In genomic region chr17:29181226-29181625, GRCh38 we compare ENCODE assay signal across 12 cellular contexts. TPM values are rescaled to one million over a fixed set of nuclear protein-coding genes. Genes with fewer than 3 reads are reported as not detected.
DNase-seq lines count a peak whose midpoint lies in the region; ATAC-seq and TF ChIP-seq lines count a peak whose summit lies in the region.
"Had no signal": no experiment of that assay in that cellular context is flagged by ENCODE, and none has a peak within 500 bp of the region (broad histone marks: within the 10 kb centered on the region; RNA-seq: fewer than 3 reads in every experiment).

No MANE protein-coding gene starts in this region.

- peaks cover 32% of the 10 kb centered on the region for H3K4me1 Mint-ChIP-seq in activated CD4-positive, alpha-beta T cell treated with anti-CD3 and anti-CD28 coated beads, Interleukin-2, amount 10 ng/mL, durations not matched to agents 7 days and 5 days
- H3K4me1 Mint-ChIP-seq in chondrocyte (ENCODE audit: low read depth): peaks cover 36% of the 10 kb centered on the region
- H3K4me1 Mint-ChIP-seq in naive thymus-derived CD4-positive, alpha-beta T cell: peaks cover 5 to 28% (median 14%) of the 10 kb centered on the region in 7 donors

- ATAC-seq in naive thymus-derived CD4-positive, alpha-beta T cell: no peak
- no peak for ATAC-seq in body of pancreas
- ATAC-seq in GM18519 (IDR thresholded peaks at IDR 0.05; ENCODE audit: low FRiP score, unreplicated experiment): no peak
- ATAC-seq in left colon: no peak

- H3K27ac ChIP-seq in naive thymus-derived CD4-positive, alpha-beta T cell (ENCODE audit: low read depth, low read length): no peak overlapping the region
- peak overlapping the region; percentile 89 to 94 (median 92) for H3K27ac ChIP-seq in transverse colon
- peak overlapping the region in 1 of 4 donors; percentile 98 for H3K27ac ChIP-seq in body of pancreas
- H3K27ac ChIP-seq: foreskin keratinocyte had no signal

- no peaks in the 10 kb centered on the region for H3K27me3 ChIP-seq in naive thymus-derived CD4-positive, alpha-beta T cell (ENCODE audit: control insufficient read depth in 2 of 2, insufficient read depth in 2 of 2, low read length in 2 of 2)
- H3K27me3 ChIP-seq in transverse colon (no peaks in the 10 kb centered on the region), body of pancreas (no peaks in the 10 kb centered on the region)
- H3K27me3 ChIP-seq: foreskin keratinocyte had no signal

- TF ChIP-seq EP300 in transverse colon (IDR thresholded peaks at IDR 0.05; ENCODE audit: low read depth): no peak

- H3K4me1 ChIP-seq in naive thymus-derived CD4-positive, alpha-beta T cell (ENCODE audit: control insufficient read depth in 2 of 2, insufficient read depth in 2 of 2, low read length in 2 of 2): peaks cover 5 to 11% of the 10 kb centered on the region in 2 donors
- H3K4me1 ChIP-seq in transverse colon (peaks cover 29 to 54% (median 42%) of the 10 kb centered on the region in 4 donors), body of pancreas (peaks cover 38% of the 10 kb centered on the region)

- H3K9me3 Mint-ChIP-seq in activated CD4-positive, alpha-beta T cell treated with anti-CD3 and anti-CD28 coated beads, Interleukin-2, amount 10 ng/mL, durations not matched to agents 7 days and 5 days: no peaks in the 10 kb centered on the region
- H3K9me3 Mint-ChIP-seq in chondrocyte (ENCODE audit: low read depth): peaks cover 7% of the 10 kb centered on the region
- H3K9me3 Mint-ChIP-seq in naive thymus-derived CD4-positive, alpha-beta T cell: no peaks in the 10 kb centered on the region

- TF ChIP-seq CTCF in chondrocyte (IDR thresholded peaks at IDR 0.05) (no peak), transverse colon (IDR thresholded peaks at IDR 0.05) (no peak), body of pancreas (IDR thresholded peaks at IDR 0.05) (no peak)

- no peak overlapping the region for H3K4me3 Mint-ChIP-seq in activated CD4-positive, alpha-beta T cell treated with anti-CD3 and anti-CD28 coated beads, Interleukin-2, amount 10 ng/mL, durations not matched to agents 7 days and 5 days
- no peak overlapping the region for H3K4me3 Mint-ChIP-seq in chondrocyte (ENCODE audit: unreplicated experiment)
- peak overlapping the region in 9 of 10 donors; percentile 18 to 69 (median 47) for H3K4me3 Mint-ChIP-seq in naive thymus-derived CD4-positive, alpha-beta T cell

- intact Hi-C loops in naive thymus-derived CD4-positive, alpha-beta T cell (cut with micrococcal nuclease): loop anchor here in 1 of 2 donors (2.0 kb wide), 1 partner anchor 64 kb away; no protein-coding TSS in a partner anchor
- intact Hi-C loops in transverse colon (cut with DNase I; ENCODE audit: low total_unique reads): no loop called here
- intact Hi-C loops in body of pancreas (cut with DNase I): loop anchor here (5.0 kb wide), 1 partner anchor 34 kb away; no protein-coding TSS in a partner anchor
- intact Hi-C loops in left colon (cut with DNase I, micrococcal nuclease): no loop called here

- POLR2A ChIA-PET in activated CD4-positive, alpha-beta T cell treated with anti-CD3 and anti-CD28 coated beads, Interleukin-2, amount 10 ng/mL, durations not matched to agents 7 days and 5 days (lab: Charles Lee): interaction anchor here (0.6 kb wide), 1 partner anchor 52 kb away, joined by 4 read pairs; no protein-coding TSS in a partner anchor
- POLR2A ChIA-PET in naive thymus-derived CD4-positive, alpha-beta T cell (lab: Charles Lee): interaction anchor here (0.8 to 2.2 kb wide), 4 partner anchors 26 to 57 kb away, joined by 3 to 5 read pairs (median 4); no protein-coding TSS in a partner anchor

- H3K9me3 ChIP-seq in naive thymus-derived CD4-positive, alpha-beta T cell (ENCODE audit: control insufficient read depth in 2 of 3, low read length in 3 of 3): no peaks in the 10 kb centered on the region
- no peaks in the 10 kb centered on the region for H3K9me3 ChIP-seq in transverse colon
- H3K9me3 ChIP-seq in body of pancreas: no peaks in the 10 kb centered on the region

- in situ Hi-C loops in transverse colon (cut with MboI; ENCODE audit: low pct_ligation_motif_present in 1 of 4, low pct_unique_long_range_greater_than_20kb in 1 of 4, low sequenced_read_pairs in 3 of 4): no loop called here

- peak overlapping the region; percentile 27 for H3K27ac Mint-ChIP-seq in activated CD4-positive, alpha-beta T cell treated with anti-CD3 and anti-CD28 coated beads, Interleukin-2, amount 10 ng/mL, durations not matched to agents 7 days and 5 days
- H3K27ac Mint-ChIP-seq in chondrocyte (ENCODE audit: unreplicated experiment): peak overlapping the region; percentile 57
- H3K27ac Mint-ChIP-seq in naive thymus-derived CD4-positive, alpha-beta T cell: peak overlapping the region in 3 of 9 donors; percentile 9 to 51 (median 39)

- no peaks in the 10 kb centered on the region for H3K36me3 Mint-ChIP-seq in activated CD4-positive, alpha-beta T cell treated with anti-CD3 and anti-CD28 coated beads, Interleukin-2, amount 10 ng/mL, durations not matched to agents 7 days and 5 days (ENCODE audit: low read depth)
- no peaks in the 10 kb centered on the region for H3K36me3 Mint-ChIP-seq in chondrocyte (ENCODE audit: low read depth)
- H3K36me3 Mint-ChIP-seq in naive thymus-derived CD4-positive, alpha-beta T cell: no peaks in the 10 kb centered on the region

- no peak overlapping the region for H3K4me3 ChIP-seq in naive thymus-derived CD4-positive, alpha-beta T cell (ENCODE audit: low read length)
- H3K4me3 ChIP-seq in transverse colon (no peak overlapping the region), body of pancreas (no peak overlapping the region)

- no peaks in the 10 kb centered on the region for H3K36me3 ChIP-seq in naive thymus-derived CD4-positive, alpha-beta T cell (ENCODE audit: control insufficient read depth in 2 of 3, insufficient read depth in 3 of 3, low read length in 3 of 3)
- H3K36me3 ChIP-seq in transverse colon: no peaks in the 10 kb centered on the region
- no peaks in the 10 kb centered on the region for H3K36me3 ChIP-seq in body of pancreas (replicated peaks in 1 of 2; ENCODE audit: insufficient read depth in 1 of 2, low read depth in 2 of 2)

- CTCF ChIA-PET in activated CD4-positive, alpha-beta T cell treated with anti-CD3 and anti-CD28 coated beads, Interleukin-2, amount 10 ng/mL, durations not matched to agents 7 days and 5 days (lab: Charles Lee): interaction anchor here (0.8 to 5.7 kb wide), 9 partner anchors 10 to 69 kb away, joined by 4 to 99 read pairs (median 10); no protein-coding TSS in a partner anchor
- CTCF ChIA-PET in naive thymus-derived CD4-positive, alpha-beta T cell (lab: Charles Lee): interaction anchor here (2.0 to 13.5 kb wide), 3 partner anchors 37 to 64 kb away, joined by 10 to 230 read pairs (median 35); no protein-coding TSS in a partner anchor

- 87% methylated on average over 1 of the region's 1 CpG; no CpG with 5 or more reads in 1 of the 2 donors for WGBS in transverse colon (ENCODE audit: low coverage in 1 of 2), 2 donors
- WGBS in body of pancreas, 2 donors: 67 to 94% methylated on average over 1 of the region's 1 CpG

- TF ChIP-seq POLR2A in transverse colon (IDR thresholded peaks at IDR 0.05) (no peak), body of pancreas (IDR thresholded peaks at IDR 0.05) (no peak)

- peaks cover 15% of the 10 kb centered on the region for H3K27me3 Mint-ChIP-seq in activated CD4-positive, alpha-beta T cell treated with anti-CD3 and anti-CD28 coated beads, Interleukin-2, amount 10 ng/mL, durations not matched to agents 7 days and 5 days
- no peaks in the 10 kb centered on the region for H3K27me3 Mint-ChIP-seq in chondrocyte (ENCODE audit: low read depth)
- H3K27me3 Mint-ChIP-seq in naive thymus-derived CD4-positive, alpha-beta T cell: peaks cover 0 to 17% (median 0%) of the 10 kb centered on the region in 5 donors

- DNase-seq in activated CD4-positive, alpha-beta T cell treated with anti-CD3 and anti-CD28 coated beads, Interleukin-2, amount 10 ng/mL, durations not matched to agents 7 days and 5 days: no peak
- no peak for DNase-seq in activated CD4-positive, alpha-beta T cell treated with anti-CD3 and anti-CD28 coated beads, Interleukin-2, amount 50 U/mL, for 4 hours
- DNase-seq in chondrocyte (ENCODE audit: low spot score) (no peak), transverse colon (no peak), body of pancreas (no peak), left colon (no peak)
- no peak for DNase-seq in naive thymus-derived CD4-positive, alpha-beta T cell
- DNase-seq: activated naive CD4-positive, alpha-beta T cell treated with anti-CD3 and anti-CD28 coated beads, Interleukin-2, amount 50 U/mL, for 16 hours; dermis blood vessel endothelial cell; NCI-H1105 had no signal

RNA-seq across cellular contexts. Expression of gene MYO18A, which starts 1.0 kb away (rescaled TPM):
- 100 to 1,000 TPM in 1 of 2 experiments, 10 to 100 TPM in 1; 82.2 to 101 TPM for total RNA-seq in activated CD4-positive, alpha-beta T cell treated with anti-CD3 and anti-CD28 coated beads, Interleukin-2, amount 10 ng/mL, durations not matched to agents 7 days and 5 days
- total RNA-seq in chondrocyte: 24.4 to 30.0 TPM (median 26.1 TPM) in 3 replicates
- 100 to 1,000 TPM in 3 of 5 experiments, 10 to 100 TPM in 2; 89.5 to 144 (median 103) TPM for total RNA-seq in naive thymus-derived CD4-positive, alpha-beta T cell
- polyA plus RNA-seq in naive thymus-derived CD4-positive, alpha-beta T cell: 10 to 100 TPM; 10.2 to 23.2 TPM
- 100 to 1,000 TPM; 112 to 191 (median 136) TPM for total RNA-seq in transverse colon
- 10 to 100 TPM; 45.4 to 73.2 TPM for total RNA-seq in body of pancreas
- 100 to 1,000 TPM in 1 of 2 donors, 10 to 100 TPM in 1; 84.8 to 110 TPM for total RNA-seq in left colon

Comparison
In these comparisons a context has a peak if more than half of its experiments do, and no peak if none do; other contexts are left out.
1. H3K4me3 Mint-ChIP-seq: peak in naive thymus-derived CD4-positive, alpha-beta T cell (9 of 10); none in activated CD4-positive, alpha-beta T cell treated with anti-CD3 and anti-CD28 coated beads, Interleukin-2, amount 10 ng/mL, durations not matched to agents 7 days and 5 days (single experiment) and chondrocyte (single experiment).